Comparison of ENCODE assay signal across 3 cellular contexts in the genomic region with DNA sequence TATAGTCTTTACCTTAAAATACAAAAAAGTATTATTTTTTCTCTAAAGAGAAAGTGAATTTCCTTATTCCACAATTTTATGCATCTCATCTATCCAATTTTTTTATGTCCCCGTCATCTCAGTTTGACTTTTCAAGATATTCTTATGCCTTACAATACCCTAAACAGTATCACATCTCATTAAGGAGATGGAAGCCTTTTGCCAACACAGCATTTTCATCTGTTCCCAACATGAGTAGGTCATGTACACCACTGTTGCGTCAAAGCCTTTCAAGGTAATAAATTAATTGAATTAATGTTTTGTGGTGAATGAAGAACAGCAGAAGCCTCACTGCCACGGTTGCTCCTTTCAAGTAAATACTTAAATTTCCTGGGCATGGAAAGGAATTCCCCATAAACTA.
A peak's percentile ranks its signal among the peaks of the same experiment; 100 is the strongest.
TF ChIP-seq lines count a peak whose summit lies in the region.

No MANE protein-coding gene starts in this region.

TF ChIP-seq in HepG2, 621 proteins besides CTCF, POLR2A, EP300 and RAD21:
- TF ChIP-seq KDM2A (CRISPR knock-in tag; IDR thresholded peaks at IDR 0.05; ENCODE audit: borderline replicate concordance, low read depth) (no peak), ZNF776 (CRISPR knock-in tag; IDR thresholded peaks at IDR 0.05) (no peak), ZNF563 (CRISPR knock-in tag; IDR thresholded peaks at IDR 0.05) (no peak), CCAR2 (optimal IDR thresholded peaks at IDR 0.05; ENCODE audit: low read depth, low read length) (no peak), ATAD3A (CRISPR knock-in tag; IDR thresholded peaks at IDR 0.05) (no peak), TCF7L2 (IDR thresholded peaks at IDR 0.05; ENCODE audit: low read depth, low read length) (no peak), MAFK (conservative IDR thresholded peaks at IDR 0.05 in 1 of 2, IDR thresholded peaks at IDR 0.05 in 1 of 2; ENCODE audit: low read length in 2 of 2) (peak; percentile 46 to 74; a peak in 3 of 4 replicates), MAFF (IDR thresholded peaks at IDR 0.05; ENCODE audit: low read depth, low read length) (peak; percentile 54; the same call in 1 of the 2 replicates)
TF ChIP-seq in HepG2: peak in this region for 2.

TF ChIP-seq in A549, 52 proteins besides CTCF, POLR2A, EP300 and RAD21:
- peak; percentile 41 for TF ChIP-seq MAFK (IDR thresholded peaks at IDR 0.05; ENCODE audit: partially characterized antibody)
- TF ChIP-seq KDM5A (IDR thresholded peaks at IDR 0.05): no peak

TF ChIP-seq in IMR-90, 13 proteins besides CTCF, POLR2A, EP300 and RAD21:
- TF ChIP-seq, protein P1, sequence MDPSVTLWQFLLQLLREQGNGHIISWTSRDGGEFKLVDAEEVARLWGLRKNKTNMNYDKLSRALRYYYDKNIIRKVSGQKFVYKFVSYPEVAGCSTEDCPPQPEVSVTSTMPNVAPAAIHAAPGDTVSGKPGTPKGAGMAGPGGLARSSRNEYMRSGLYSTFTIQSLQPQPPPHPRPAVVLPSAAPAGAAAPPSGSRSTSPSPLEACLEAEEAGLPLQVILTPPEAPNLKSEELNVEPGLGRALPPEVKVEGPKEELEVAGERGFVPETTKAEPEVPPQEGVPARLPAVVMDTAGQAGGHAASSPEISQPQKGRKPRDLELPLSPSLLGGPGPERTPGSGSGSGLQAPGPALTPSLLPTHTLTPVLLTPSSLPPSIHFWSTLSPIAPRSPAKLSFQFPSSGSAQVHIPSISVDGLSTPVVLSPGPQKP (IDR thresholded peaks at IDR 0.05; ENCODE audit: borderline replicate concordance, low read depth, low read length): no peak
- TF ChIP-seq, protein P2, sequence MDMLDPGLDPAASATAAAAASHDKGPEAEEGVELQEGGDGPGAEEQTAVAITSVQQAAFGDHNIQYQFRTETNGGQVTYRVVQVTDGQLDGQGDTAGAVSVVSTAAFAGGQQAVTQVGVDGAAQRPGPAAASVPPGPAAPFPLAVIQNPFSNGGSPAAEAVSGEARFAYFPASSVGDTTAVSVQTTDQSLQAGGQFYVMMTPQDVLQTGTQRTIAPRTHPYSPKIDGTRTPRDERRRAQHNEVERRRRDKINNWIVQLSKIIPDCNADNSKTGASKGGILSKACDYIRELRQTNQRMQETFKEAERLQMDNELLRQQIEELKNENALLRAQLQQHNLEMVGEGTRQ (IDR thresholded peaks at IDR 0.05; ENCODE audit: low read depth, low read length): no peak
- peak; percentile 59 for TF ChIP-seq MAFK (IDR thresholded peaks at IDR 0.05; ENCODE audit: low read depth, low read length)
